ENCODE assay signal across 1 cellular context in the genomic region with DNA sequence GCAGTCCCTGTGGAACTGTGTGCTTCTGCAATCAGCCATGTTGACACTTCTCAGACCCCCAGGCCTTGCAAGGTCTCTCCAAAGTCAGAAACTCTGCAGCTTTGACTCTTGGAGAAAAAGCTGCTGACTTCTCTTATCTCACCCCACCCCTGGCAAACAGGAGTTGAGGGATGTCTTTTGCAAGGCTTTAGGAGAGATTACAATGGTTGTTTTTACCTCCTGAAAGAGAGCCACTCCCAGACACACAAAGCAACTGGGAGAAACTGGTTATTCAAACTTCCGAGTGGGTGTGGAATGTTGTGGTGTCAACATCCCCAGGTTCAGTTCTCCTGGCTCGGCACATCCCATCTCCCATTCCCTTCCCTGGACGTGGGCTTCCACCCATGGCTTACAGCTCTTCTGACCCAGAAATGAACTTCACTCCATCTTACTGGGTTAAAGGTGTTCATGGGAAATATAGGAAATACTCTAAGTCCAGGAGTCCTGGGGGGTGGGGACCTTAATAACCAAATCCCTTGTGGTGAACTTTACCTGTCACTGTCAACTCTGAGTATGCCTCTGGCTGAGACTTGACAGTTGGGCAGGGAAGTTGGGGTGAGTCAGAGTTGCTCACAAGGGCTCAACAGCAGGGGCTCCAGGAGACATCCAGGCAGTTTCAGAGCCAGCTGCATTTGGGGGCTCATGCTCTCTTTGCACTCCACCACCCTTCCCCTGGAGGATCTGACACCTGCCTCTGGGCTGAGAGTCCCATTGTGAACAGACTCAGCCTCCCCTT.
TF ChIP-seq lines count a peak whose summit lies in the region.

No MANE protein-coding gene starts in this region.

TF ChIP-seq in IMR-90, 13 proteins besides CTCF, POLR2A, EP300 and RAD21:
- no peak for TF ChIP-seq CEBPB (IDR thresholded peaks at IDR 0.05; ENCODE audit: low read depth, low read length)
- no peak for TF ChIP-seq MAZ (IDR thresholded peaks at IDR 0.05; ENCODE audit: borderline replicate concordance, low read depth, low read length)
- no peak for TF ChIP-seq FOS (IDR thresholded peaks at IDR 0.05; ENCODE audit: low read depth, low read length)
- TF ChIP-seq NFE2L2 (IDR thresholded peaks at IDR 0.05; ENCODE audit: low read depth, low read length) = no peak
- TF ChIP-seq, protein P1, sequence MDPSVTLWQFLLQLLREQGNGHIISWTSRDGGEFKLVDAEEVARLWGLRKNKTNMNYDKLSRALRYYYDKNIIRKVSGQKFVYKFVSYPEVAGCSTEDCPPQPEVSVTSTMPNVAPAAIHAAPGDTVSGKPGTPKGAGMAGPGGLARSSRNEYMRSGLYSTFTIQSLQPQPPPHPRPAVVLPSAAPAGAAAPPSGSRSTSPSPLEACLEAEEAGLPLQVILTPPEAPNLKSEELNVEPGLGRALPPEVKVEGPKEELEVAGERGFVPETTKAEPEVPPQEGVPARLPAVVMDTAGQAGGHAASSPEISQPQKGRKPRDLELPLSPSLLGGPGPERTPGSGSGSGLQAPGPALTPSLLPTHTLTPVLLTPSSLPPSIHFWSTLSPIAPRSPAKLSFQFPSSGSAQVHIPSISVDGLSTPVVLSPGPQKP (IDR thresholded peaks at IDR 0.05; ENCODE audit: borderline replicate concordance, low read depth, low read length) = no peak
- TF ChIP-seq BHLHE40 (IDR thresholded peaks at IDR 0.05; ENCODE audit: low read depth, low read length) = no peak
- no peak for TF ChIP-seq RFX5 (IDR thresholded peaks at IDR 0.05; ENCODE audit: low read depth, low read length)
- no peak for TF ChIP-seq MAFK (IDR thresholded peaks at IDR 0.05; ENCODE audit: low read depth, low read length)
- TF ChIP-seq RCOR1 (IDR thresholded peaks at IDR 0.05; ENCODE audit: insufficient replicate concordance, low read length) = no peak
- TF ChIP-seq CHD1 (IDR thresholded peaks at IDR 0.05; ENCODE audit: low read depth, low read length) = no peak
- TF ChIP-seq SMC3 (IDR thresholded peaks at IDR 0.05; ENCODE audit: low read depth, low read length) = no peak
- TF ChIP-seq MXI1 (IDR thresholded peaks at IDR 0.05; ENCODE audit: borderline replicate concordance, low read depth, low read length) = no peak
- TF ChIP-seq, protein P2, sequence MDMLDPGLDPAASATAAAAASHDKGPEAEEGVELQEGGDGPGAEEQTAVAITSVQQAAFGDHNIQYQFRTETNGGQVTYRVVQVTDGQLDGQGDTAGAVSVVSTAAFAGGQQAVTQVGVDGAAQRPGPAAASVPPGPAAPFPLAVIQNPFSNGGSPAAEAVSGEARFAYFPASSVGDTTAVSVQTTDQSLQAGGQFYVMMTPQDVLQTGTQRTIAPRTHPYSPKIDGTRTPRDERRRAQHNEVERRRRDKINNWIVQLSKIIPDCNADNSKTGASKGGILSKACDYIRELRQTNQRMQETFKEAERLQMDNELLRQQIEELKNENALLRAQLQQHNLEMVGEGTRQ (IDR thresholded peaks at IDR 0.05; ENCODE audit: low read depth, low read length) = no peak
